26 cellular contexts compared by ENCODE assay signal in genomic region chr5:74262810-74263209, GRCh38.
"Had no signal": no experiment of that assay in that cellular context is flagged by ENCODE, and none has a peak within 500 bp of the region (broad histone marks: within the 10 kb centered on the region; RNA-seq: fewer than 3 reads in every experiment).

No MANE protein-coding gene starts in this region.

- FAIRE-seq: islet of Langerhans, small intestine had no signal

- H3K36me3 Mint-ChIP-seq: activated naive CD8-positive, alpha-beta T cell; mesothelial cell of epicardium; WTC11 had no signal

- H3K36me3 ChIP-seq: gastroesophageal sphincter, neutrophil, thoracic aorta had no signal

- H3K4me3 Mint-ChIP-seq: activated CD4-positive, alpha-beta T cell treated with anti-CD3 and anti-CD28 coated beads, Interleukin-2, amount 10 ng/mL, durations not matched to agents 24 days and 14 days; activated CD8-positive, alpha-beta T cell treated with anti-CD3 and anti-CD28 coated beads, Interleukin-2, amount 10 ng/mL, durations not matched to agents 7 days and 5 days; activated naive CD8-positive, alpha-beta T cell; activated T-cell treated with anti-CD3 and anti-CD28 coated beads, Interleukin-2, amount 50 U/mL, for 72 hours; central memory CD8-positive, alpha-beta T cell; mesothelial cell of epicardium; T-helper 17 cell; WTC11 had no signal

- H3K27me3 ChIP-seq: body of pancreas, gastroesophageal sphincter, neutrophil had no signal

- H3K4me3 ChIP-seq: body of pancreas, gastroesophageal sphincter, lung, thoracic aorta had no signal

- H3K4me1 Mint-ChIP-seq: activated CD4-positive, alpha-beta T cell treated with anti-CD3 and anti-CD28 coated beads, Interleukin-2, amount 10 ng/mL, durations not matched to agents 24 days and 14 days; central memory CD8-positive, alpha-beta T cell had no signal

- DNase-seq: activated CD4-positive, alpha-beta T cell treated with anti-CD3 and anti-CD28 coated beads, Interleukin-2, amount 10 ng/mL, durations not matched to agents 24 days and 14 days; activated CD8-positive, alpha-beta memory T cell treated with anti-CD3 and anti-CD28 coated beads, Interleukin-2, amount 50 U/mL, for 4 hours; activated CD8-positive, alpha-beta T cell treated with anti-CD3 and anti-CD28 coated beads, Interleukin-2, amount 10 ng/mL, durations not matched to agents 7 days and 5 days; activated gamma-delta T cell treated with Interleukin-2 at 50 U/mL for 16 hours; activated T-cell treated with anti-CD3 and anti-CD28 coated beads, Interleukin-2, amount 50 U/mL, for 72 hours; amniotic stem cell; body of pancreas; cortex of kidney; effector memory CD4-positive, alpha-beta T cell; left colon; posterior cingulate gyrus; right cardiac atrium; small intestine; stimulated activated CD4-positive, alpha-beta T cell treated with anti-CD3 and anti-CD28 coated beads, Interleukin-4, amount 100 ng/mL, for 4 hours; stimulated activated CD8-positive, alpha-beta memory T cell treated with anti-CD3 and anti-CD28 coated beads, Interleukin-4, amount 100 ng/mL, for 48 hours; T-helper 17 cell had no signal

- H3K27me3 Mint-ChIP-seq: activated naive CD8-positive, alpha-beta T cell; central memory CD8-positive, alpha-beta T cell had no signal

- H3K27ac ChIP-seq: epithelial cell of prostate, gastroesophageal sphincter, neutrophil, thoracic aorta had no signal

- H3K9me3 Mint-ChIP-seq: activated CD4-positive, alpha-beta T cell treated with anti-CD3 and anti-CD28 coated beads, Interleukin-2, amount 10 ng/mL, durations not matched to agents 24 days and 14 days; activated T-cell treated with anti-CD3 and anti-CD28 coated beads, Interleukin-2, amount 50 U/mL, for 72 hours; central memory CD8-positive, alpha-beta T cell; mesothelial cell of epicardium; WTC11 had no signal

- ATAC-seq: activated CD8-positive, alpha-beta T cell treated with anti-CD3 and anti-CD28 coated beads, Interleukin-2, amount 10 ng/mL, durations not matched to agents 7 days and 5 days; body of pancreas; gastroesophageal sphincter; left colon; right cardiac atrium; T-helper 17 cell; WTC11 had no signal

- H3K27ac Mint-ChIP-seq: activated CD4-positive, alpha-beta T cell treated with anti-CD3 and anti-CD28 coated beads, Interleukin-2, amount 10 ng/mL, durations not matched to agents 24 days and 14 days; activated CD8-positive, alpha-beta T cell treated with anti-CD3 and anti-CD28 coated beads, Interleukin-2, amount 10 ng/mL, durations not matched to agents 7 days and 5 days; activated naive CD8-positive, alpha-beta T cell; activated T-cell treated with anti-CD3 and anti-CD28 coated beads, Interleukin-2, amount 50 U/mL, for 72 hours; mesothelial cell of epicardium; T-helper 17 cell; WTC11 had no signal
